In genomic region chr7:37109853-37110252, GRCh38 we compare ENCODE assay signal across 14 cellular contexts.
DNase-seq lines count a peak whose midpoint lies in the region; ATAC-seq and TF ChIP-seq lines count a peak whose summit lies in the region.
"Had no signal": no experiment of that assay in that cellular context is flagged by ENCODE, and none has a peak within 500 bp of the region (broad histone marks: within the 10 kb centered on the region; RNA-seq: fewer than 3 reads in every experiment).

No MANE protein-coding gene starts in this region.

- intact Hi-C loops in sciatic nerve (cut with DNase I) = no loop called here

- no peak overlapping the region for H3K4me3 ChIP-seq in fibroblast of villous mesenchyme (ENCODE audit: low read depth, low read length)
- H3K4me3 ChIP-seq: coronary artery, MG63 had no signal

- peak; percentile 10 for DNase-seq in HT-29 (ENCODE audit: low spot score)
- peak; percentile 42 for DNase-seq in SW480 (ENCODE audit: low spot score)
- peak; percentile 56 for DNase-seq in fibroblast of villous mesenchyme (ENCODE audit: low read depth)
- DNase-seq in sciatic nerve (ENCODE audit: low spot score) = no peak
- no peak for DNase-seq in RPMI8226
- DNase-seq in effector CD4-positive, alpha-beta T cell = no peak
- DNase-seq: activated CD4-positive, alpha-beta T cell treated with anti-CD3 and anti-CD28 coated beads for 1 hour; amniotic stem cell; CD4-positive, alpha-beta T cell; GOT3; MG63 had no signal

- peak; percentile 13 for TF ChIP-seq CTCF in fibroblast of villous mesenchyme (IDR thresholded peaks at IDR 0.05; ENCODE audit: insufficient read depth, low read depth, low read length)

- peak; percentile 70 for ATAC-seq in sciatic nerve
- no peak for ATAC-seq in HG03460 (IDR thresholded peaks at IDR 0.05; ENCODE audit: unreplicated experiment)
- ATAC-seq: stimulated activated effector memory CD8-positive, alpha-beta T cell treated with anti-CD3 and anti-CD28 coated beads, Interleukin-12 subunit alpha, Interleukin-12 subunit beta, amount 100 ng/mL, for 72 hours had no signal

Comparison
In these comparisons a context has a peak if more than half of its experiments do, and no peak if none do; other contexts are left out.
1. DNase-seq: peak in HT-29 (single experiment), SW480 (single experiment) and fibroblast of villous mesenchyme (single experiment); none in sciatic nerve (single experiment), RPMI8226 (single experiment) and effector CD4-positive, alpha-beta T cell (single experiment).